Comparison of ENCODE assay signal across 17 cellular contexts in the genomic region with DNA sequence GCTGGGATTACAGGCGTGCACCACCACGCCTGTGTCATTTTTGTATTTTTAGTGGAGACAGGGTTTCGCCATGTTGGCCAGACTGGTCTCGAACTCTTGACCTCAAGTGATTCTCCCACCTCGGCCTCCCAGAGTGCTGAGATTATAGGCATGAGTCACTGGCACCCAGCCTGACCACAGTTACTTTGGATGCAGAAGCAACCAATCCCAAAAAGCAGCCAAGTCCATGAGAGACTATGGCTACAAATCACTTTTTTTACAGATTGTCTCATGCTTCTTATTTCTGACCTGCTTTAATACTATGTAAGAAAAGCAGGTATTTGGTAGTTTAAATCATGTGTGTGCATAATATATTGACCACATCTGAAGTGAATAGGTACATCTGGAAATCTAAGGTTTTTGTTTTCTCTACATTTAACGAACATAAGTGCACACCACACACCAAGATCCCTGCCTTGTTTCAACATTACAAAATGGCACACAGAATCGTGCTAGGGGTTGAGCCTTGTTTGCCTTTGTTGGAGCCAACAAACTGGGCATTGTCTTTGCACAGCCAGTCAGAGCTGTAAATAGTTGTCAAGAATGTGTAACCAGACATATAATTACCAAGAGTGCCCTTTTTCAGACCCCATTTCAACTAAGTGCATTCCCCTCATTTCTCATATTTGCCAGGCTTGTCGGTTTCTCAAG. TPM values are rescaled to one million over a fixed set of nuclear protein-coding genes. Genes with fewer than 3 reads are reported as not detected.
A peak's percentile ranks its signal among the peaks of the same experiment; 100 is the strongest.
DNase-seq lines count a peak whose midpoint lies in the region; ATAC-seq and TF ChIP-seq lines count a peak whose summit lies in the region.
"Had no signal": no experiment of that assay in that cellular context is flagged by ENCODE, and none has a peak within 500 bp of the region (broad histone marks: within the 10 kb centered on the region; RNA-seq: fewer than 3 reads in every experiment).

No MANE protein-coding gene starts in this region.

- DNase-seq in GM04503 (ENCODE audit: low read depth) (peak; percentile 54), NCI-H226 (peak; percentile 81), fibroblast of gingiva (ENCODE audit: low read depth) (peak; percentile 46), putamen (ENCODE audit: low spot score) (peak; percentile 17), GM10266 (ENCODE audit: extremely low spot score) (no peak)
- no peak for DNase-seq in activated naive CD8-positive, alpha-beta T cell treated with anti-CD3 and anti-CD28 coated beads for 36 hours
- DNase-seq: activated CD8-positive, alpha-beta memory T cell treated with anti-CD3 and anti-CD28 coated beads for 24 hours; activated gamma-delta T cell treated with Interleukin-2 at 50 U/mL for 16 hours; central memory CD4-positive, alpha-beta T cell; COR-L47; NCI-H187 treated with DMSO at 0.1 percent for 48 hours; NCI-H82; SIG-M5; small intestine had no signal

- H3K4me3 Mint-ChIP-seq in activated naive CD8-positive, alpha-beta T cell treated with anti-CD3 and anti-CD28 coated beads for 36 hours: no peak overlapping the region
- H3K4me3 Mint-ChIP-seq: IgD-negative memory B cell, neural crest cell had no signal

- no peak overlapping the region for H3K27ac Mint-ChIP-seq in activated naive CD8-positive, alpha-beta T cell treated with anti-CD3 and anti-CD28 coated beads for 36 hours

- ATAC-seq in GM19023 (IDR thresholded peaks at IDR 0.05; ENCODE audit: unreplicated experiment): no peak

- H3K4me1 Mint-ChIP-seq in activated naive CD8-positive, alpha-beta T cell treated with anti-CD3 and anti-CD28 coated beads for 36 hours: peaks cover 6% of the 10 kb centered on the region

- H3K36me3 Mint-ChIP-seq in activated naive CD8-positive, alpha-beta T cell treated with anti-CD3 and anti-CD28 coated beads for 36 hours: no peaks in the 10 kb centered on the region
- H3K36me3 Mint-ChIP-seq: IgD-negative memory B cell had no signal

- TF ChIP-seq CTCF in GM10266 (IDR thresholded peaks at IDR 0.05; ENCODE audit: control insufficient read depth, insufficient read depth, low read depth, missing control alignments): no peak

- no peaks in the 10 kb centered on the region for H3K9me3 Mint-ChIP-seq in activated naive CD8-positive, alpha-beta T cell treated with anti-CD3 and anti-CD28 coated beads for 36 hours
- H3K9me3 Mint-ChIP-seq: neural crest cell had no signal

- H3K27me3 Mint-ChIP-seq in activated naive CD8-positive, alpha-beta T cell treated with anti-CD3 and anti-CD28 coated beads for 36 hours: no peaks in the 10 kb centered on the region
- H3K27me3 Mint-ChIP-seq: IgD-negative memory B cell had no signal

RNA-seq across cellular contexts. Expression of gene MAP4K4, which starts 18.3 kb away (rescaled TPM):
- 10 to 100 TPM; 34.4 to 36.5 TPM for total RNA-seq in activated naive CD8-positive, alpha-beta T cell treated with anti-CD3 and anti-CD28 coated beads for 36 hours

Comparison
In these comparisons a context has a peak if more than half of its experiments do, and no peak if none do; other contexts are left out.
1. DNase-seq: peak in GM04503 (single experiment), NCI-H226 (single experiment), fibroblast of gingiva (single experiment) and putamen (single experiment); none in GM10266 (single experiment) and activated naive CD8-positive, alpha-beta T cell treated with anti-CD3 and anti-CD28 coated beads for 36 hours (single experiment).